ENCODE assay signal across 19 cellular contexts in genomic region chr14:73260574-73260973, GRCh38. TPM values are rescaled to one million over a fixed set of nuclear protein-coding genes. Genes with fewer than 3 reads are reported as not detected.
"Had no signal": no experiment of that assay in that cellular context is flagged by ENCODE, and none has a peak within 500 bp of the region (broad histone marks: within the 10 kb centered on the region; RNA-seq: fewer than 3 reads in every experiment).

No MANE protein-coding gene starts in this region.

- FAIRE-seq: astrocyte had no signal

- ATAC-seq: activated CD4-positive, alpha-beta T cell treated with anti-CD3 and anti-CD28 coated beads for 36 hours; activated naive CD4-positive, alpha-beta T cell treated with anti-CD3 and anti-CD28 coated beads, Interleukin-2, amount 50 U/mL, for 72 hours; activated naive CD8-positive, alpha-beta T cell treated with anti-CD3 and anti-CD28 coated beads, Interleukin-2, amount 50 U/mL, for 24 hours; T-helper 17 cell had no signal

- DNase-seq: activated CD4-positive, alpha-beta memory T cell treated with anti-CD3 and anti-CD28 coated beads, Interleukin-2, amount 10 ng/mL, durations not matched to agents 7 days and 5 days; activated CD4-positive, alpha-beta T cell treated with anti-CD3 and anti-CD28 coated beads for 36 hours; activated CD4-positive, alpha-beta T cell treated with anti-CD3 and anti-CD28 coated beads, Interleukin-2, amount 50 U/mL, for 1 hour; activated naive CD8-positive, alpha-beta T cell treated with anti-CD3 and anti-CD28 coated beads, Interleukin-2, amount 50 U/mL, for 24 hours; activated T-cell treated with anti-CD3 and anti-CD28 coated beads for 4 hours; amniotic stem cell; Kasumi-1; KBM-7; NCI-H1105 treated with DMSO at 0.1 percent for 48 hours; NCI-H1436 treated with DMSO at 0.1 percent for 48 hours; NCI-H187 treated with DMSO at 0.1 percent for 48 hours; NCI-H2081 treated with DMSO at 0.1 percent for 48 hours; NCI-H446; NCI-H524 treated with DMSO at 0.1 percent for 48 hours; NCI-H748 treated with DMSO at 0.1 percent for 48 hours; T-helper 17 cell; T-helper 9 cell had no signal

RNA-seq across cellular contexts. Expression of gene PAPLN, which starts 23.3 kb away (rescaled TPM):
- total RNA-seq: T-helper 17 cell had no signal
